In genomic region chr16:69706256-69706974, GRCh38 we compare ENCODE assay signal across 15 cellular contexts. TPM values are rescaled to one million over a fixed set of nuclear protein-coding genes. Genes with fewer than 3 reads are reported as not detected.
A peak's percentile ranks its signal among the peaks of the same experiment; 100 is the strongest.
DNase-seq lines count a peak whose midpoint lies in the region; ATAC-seq and TF ChIP-seq lines count a peak whose summit lies in the region.
"Had no signal": no experiment of that assay in that cellular context is flagged by ENCODE, and none has a peak within 500 bp of the region (broad histone marks: within the 10 kb centered on the region; RNA-seq: fewer than 3 reads in every experiment).

No MANE protein-coding gene starts in this region.

- no peaks in the 10 kb centered on the region for H3K27me3 Mint-ChIP-seq in activated naive CD8-positive, alpha-beta T cell
- H3K27me3 Mint-ChIP-seq in activated naive CD8-positive, alpha-beta T cell treated with anti-CD3 and anti-CD28 coated beads for 36 hours, result no peaks in the 10 kb centered on the region

- H3K9me3 ChIP-seq in left ventricle myocardium inferior (replicated peaks) (no peaks in the 10 kb centered on the region), aorta (ENCODE audit: control insufficient read depth, low read length) (no peaks in the 10 kb centered on the region)
- H3K9me3 ChIP-seq: stomach had no signal

- CTCF ChIA-PET in RWPE1 (lab: Yijun Ruan, JAX), result interaction anchor here (1.3 kb wide), 1 partner anchor 48 kb away, joined by 4 read pairs; the partner anchor contains the start of gene NOB1

- H3K4me3 Mint-ChIP-seq in activated naive CD8-positive, alpha-beta T cell, result no peak overlapping the region
- H3K4me3 Mint-ChIP-seq in activated naive CD8-positive, alpha-beta T cell treated with anti-CD3 and anti-CD28 coated beads for 36 hours, result no peak overlapping the region

- H3K4me3 ChIP-seq in left ventricle myocardium inferior (no peak overlapping the region), aorta (ENCODE audit: low read length in 2 of 2) (no peak overlapping the region)
- H3K4me3 ChIP-seq: stomach had no signal

- TF ChIP-seq CTCF in RWPE1 (conservative IDR thresholded peaks at IDR 0.05; ENCODE audit: low read depth), result no peak
- TF ChIP-seq CTCF in left ventricle myocardium inferior (IDR thresholded peaks at IDR 0.05; ENCODE audit: borderline replicate concordance), result no peak

- no peak for DNase-seq in activated naive CD8-positive, alpha-beta T cell treated with anti-CD3 and anti-CD28 coated beads for 36 hours
- peak; percentile 20 for DNase-seq in RWPE1 (ENCODE audit: low spot score)
- no peak for DNase-seq in left ventricle myocardium inferior
- no peak for DNase-seq in aorta
- DNase-seq in NCI-H510A (lab: John Stamatoyannopoulos, UW), result no peak
- DNase-seq: activated CD4-positive, CD25-positive, alpha-beta regulatory T cell treated with anti-CD3 and anti-CD28 coated beads, Interleukin-2, amount 50 U/mL, for 72 hours; activated effector memory CD4-positive, alpha-beta T cell treated with anti-CD3 and anti-CD28 coated beads, Interleukin-2, amount 50 U/mL, for 16 hours; dermis blood vessel endothelial cell; GF-D8; NCI-H2029 treated with DMSO at 0.1 percent for 48 hours; stimulated activated CD4-positive, alpha-beta T cell treated with anti-CD3 and anti-CD28 coated beads, Interleukin-4, amount 100 ng/mL, for 1 hour; stomach had no signal

- peak overlapping the region; percentile 4 for H3K27ac Mint-ChIP-seq in activated naive CD8-positive, alpha-beta T cell
- no peak overlapping the region for H3K27ac Mint-ChIP-seq in activated naive CD8-positive, alpha-beta T cell treated with anti-CD3 and anti-CD28 coated beads for 36 hours

- H3K4me1 Mint-ChIP-seq in activated naive CD8-positive, alpha-beta T cell (ENCODE audit: low read depth), result peaks cover 6% of the 10 kb centered on the region
- peaks cover 5% of the 10 kb centered on the region for H3K4me1 Mint-ChIP-seq in activated naive CD8-positive, alpha-beta T cell treated with anti-CD3 and anti-CD28 coated beads for 36 hours

- peak; percentile 72 for ATAC-seq in aorta (ENCODE audit: low FRiP score)
- ATAC-seq in GM21825 (IDR thresholded peaks at IDR 0.05; ENCODE audit: unreplicated experiment), result no peak
- no peak for ATAC-seq in GM21737 (IDR thresholded peaks at IDR 0.05; ENCODE audit: unreplicated experiment)

- H3K36me3 ChIP-seq in left ventricle myocardium inferior, result peaks cover 17% of the 10 kb centered on the region
- H3K36me3 ChIP-seq in aorta (ENCODE audit: control insufficient read depth in 1 of 2, insufficient read depth in 2 of 2, low read length in 1 of 2), result peaks cover 0 to 2% of the 10 kb centered on the region in 2 donors

- 76 to 79% methylated on average over 1 of the region's 1 CpG for WGBS in aorta, 2 donors

- H3K4me1 ChIP-seq in left ventricle myocardium inferior, result peaks cover 7% of the 10 kb centered on the region
- no peaks in the 10 kb centered on the region for H3K4me1 ChIP-seq in aorta (ENCODE audit: control insufficient read depth in 1 of 2, insufficient read depth in 2 of 2, low read length in 2 of 2)

- intact Hi-C loops in left ventricle myocardium inferior (cut with micrococcal nuclease), result no loop called here
- intact Hi-C loops in aorta (cut with DNase I), result no loop called here

- POLR2A ChIA-PET in RWPE1 (lab: Yijun Ruan, JAX; ENCODE audit: low non-redundant PET), result interaction anchor here (0.7 kb wide), 1 partner anchor 19 kb away, joined by 3 read pairs; no protein-coding TSS in a partner anchor

- no peak overlapping the region for H3K27ac ChIP-seq in RWPE1
- peak overlapping the region; percentile 15 for H3K27ac ChIP-seq in left ventricle myocardium inferior (replicated peaks)
- no peak overlapping the region for H3K27ac ChIP-seq in aorta (ENCODE audit: low read depth in 1 of 2, low read length in 2 of 2)

- no peaks in the 10 kb centered on the region for H3K27me3 ChIP-seq in left ventricle myocardium inferior (ENCODE audit: low read depth)
- H3K27me3 ChIP-seq in aorta (ENCODE audit: control insufficient read depth in 1 of 2, insufficient read depth in 2 of 2, low read length in 1 of 2), result no peaks in the 10 kb centered on the region
- H3K27me3 ChIP-seq: stomach had no signal

- no peaks in the 10 kb centered on the region for H3K9me3 Mint-ChIP-seq in activated naive CD8-positive, alpha-beta T cell (ENCODE audit: low read depth)
- H3K9me3 Mint-ChIP-seq in activated naive CD8-positive, alpha-beta T cell treated with anti-CD3 and anti-CD28 coated beads for 36 hours, result no peaks in the 10 kb centered on the region

- no peaks in the 10 kb centered on the region for H3K36me3 Mint-ChIP-seq in activated naive CD8-positive, alpha-beta T cell
- no peaks in the 10 kb centered on the region for H3K36me3 Mint-ChIP-seq in activated naive CD8-positive, alpha-beta T cell treated with anti-CD3 and anti-CD28 coated beads for 36 hours

RNA-seq across cellular contexts. Expression of gene NQO1, which starts 19.9 kb away (rescaled TPM):
- 10 to 100 TPM in 1 of 2 experiments, 1 to 10 TPM in 1; 9.9 to 11.3 TPM for total RNA-seq in activated naive CD8-positive, alpha-beta T cell treated with anti-CD3 and anti-CD28 coated beads for 36 hours
- total RNA-seq in left ventricle myocardium inferior (22.7 TPM), aorta (10 to 100 TPM; 31.3 to 52.5 TPM)
- polyA plus RNA-seq in aorta, result 10 to 100 TPM; 53.7 to 76.3 TPM

RNA-seq across cellular contexts. Expression of gene NOB1, which starts 48.3 kb away (rescaled TPM):
- total RNA-seq in activated naive CD8-positive, alpha-beta T cell treated with anti-CD3 and anti-CD28 coated beads for 36 hours, result 100 to 1,000 TPM; 152 to 165 TPM
- 14.7 TPM for total RNA-seq in left ventricle myocardium inferior
- total RNA-seq in aorta, result 10 to 100 TPM; 30.6 to 32.4 TPM
- polyA plus RNA-seq in aorta, result 10 to 100 TPM; 29.4 to 38.7 TPM

RNA-seq across cellular contexts. Expression of gene WWP2, which starts 55.7 kb away (rescaled TPM):
- 10 to 100 TPM; 32.1 to 35.3 TPM for total RNA-seq in activated naive CD8-positive, alpha-beta T cell treated with anti-CD3 and anti-CD28 coated beads for 36 hours
- total RNA-seq in left ventricle myocardium inferior (21.3 TPM), aorta (100 to 1,000 TPM; 135 to 144 TPM)
- 100 to 1,000 TPM in 1 of 2 donors, 10 to 100 TPM in 1; 59.0 to 141 TPM for polyA plus RNA-seq in aorta
